In the genomic region with DNA sequence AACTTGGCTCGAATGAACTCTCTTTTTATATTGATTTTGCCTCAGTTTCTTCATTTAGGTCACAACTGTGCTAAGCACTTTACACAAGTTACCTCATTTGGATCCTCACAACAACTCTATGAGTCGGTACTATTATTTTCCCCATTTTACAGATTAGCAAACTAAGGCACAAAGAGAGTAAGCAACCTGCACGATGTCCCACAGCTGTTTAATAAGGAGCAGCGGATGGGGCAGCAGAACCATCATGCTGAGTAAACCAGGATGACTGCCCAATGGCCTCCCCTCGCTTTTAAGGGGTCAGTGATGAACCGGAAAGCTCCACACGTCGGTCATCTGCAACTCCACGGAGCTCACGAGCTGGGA, we compare ENCODE assay signal across 8 cellular contexts. TPM values are rescaled to one million over a fixed set of nuclear protein-coding genes. Genes with fewer than 3 reads are reported as not detected.
DNase-seq lines count a peak whose midpoint lies in the region; ATAC-seq, FAIRE-seq and TF ChIP-seq lines count a peak whose summit lies in the region.

No MANE protein-coding gene starts in this region.

- H3K4me2 ChIP-seq in HCT116 (ENCODE audit: low read length) = peak overlapping the region; percentile 92

- H3K36me3 Mint-ChIP-seq in activated CD4-positive, alpha-beta memory T cell treated with anti-CD3 and anti-CD28 coated beads, Interleukin-2, amount 10 ng/mL, durations not matched to agents 7 days and 5 days (ENCODE audit: low read depth) = no peaks in the 10 kb centered on the region

- intact Hi-C loops in HCT116 (cut with micrococcal nuclease) = loop anchor here (10.0 kb wide), 1 partner anchor 100 kb away; a partner anchor contains a TSS

- H4K20me1 ChIP-seq in HCT116 (ENCODE audit: insufficient read depth) = no peaks in the 10 kb centered on the region

- H3K36me3 ChIP-seq in HCT116 (ENCODE audit: control insufficient read depth in 1 of 2, insufficient read depth in 2 of 2, low read length in 2 of 2) = no peaks in the 10 kb centered on the region

- CTCF ChIA-PET in HCT116 (lab: Charles Lee) = interaction anchor here (0.9 to 1.8 kb wide), 5 partner anchors 9 to 207 kb away, joined by 3 to 4 read pairs (median 3); no protein-coding TSS in a partner anchor
- CTCF ChIA-PET in activated CD4-positive, alpha-beta memory T cell treated with anti-CD3 and anti-CD28 coated beads, Interleukin-2, amount 10 ng/mL, durations not matched to agents 7 days and 5 days (lab: Charles Lee) = interaction anchor here (1.3 to 4.5 kb wide), 2 partner anchors 9 to 10 kb away, joined by 3 to 20 read pairs; no protein-coding TSS in a partner anchor

- DNase-seq in HCT116 (ENCODE audit: low read depth, low spot score) (no peak), AG08395 (ENCODE audit: low spot score) (no peak), RCC 7860 (ENCODE audit: low spot score) (no peak)
- DNase-seq in activated CD4-positive, alpha-beta memory T cell treated with anti-CD3 and anti-CD28 coated beads, Interleukin-2, amount 10 ng/mL, durations not matched to agents 7 days and 5 days = no peak
- DNase-seq in stimulated activated naive CD8-positive, alpha-beta T cell treated with anti-CD3 and anti-CD28 coated beads, Interleukin-15, amount 100 ng/mL, for 72 hours = no peak

- POLR2A ChIA-PET in HCT116 (lab: Charles Lee) = interaction anchor here (1.2 kb wide), 2 partner anchors 12 to 13 kb away, joined by 3 to 4 read pairs; no protein-coding TSS in a partner anchor
- POLR2A ChIA-PET in activated CD4-positive, alpha-beta memory T cell treated with anti-CD3 and anti-CD28 coated beads, Interleukin-2, amount 10 ng/mL, durations not matched to agents 7 days and 5 days (lab: Charles Lee) = no interaction called here

- TF ChIP-seq CTCF in HCT116 (IDR thresholded peaks at IDR 0.05 in 2 of 3, conservative IDR thresholded peaks at IDR 0.05 in 1 of 3; ENCODE audit: borderline replicate concordance in 1 of 3, insufficient read depth in 1 of 3, low read depth in 2 of 3, low read length in 2 of 3) = no peak

- H3K4me1 Mint-ChIP-seq in activated CD4-positive, alpha-beta memory T cell treated with anti-CD3 and anti-CD28 coated beads, Interleukin-2, amount 10 ng/mL, durations not matched to agents 7 days and 5 days = peaks cover 33% of the 10 kb centered on the region
- peaks cover 5% of the 10 kb centered on the region for H3K4me1 Mint-ChIP-seq in stimulated activated naive CD8-positive, alpha-beta T cell treated with anti-CD3 and anti-CD28 coated beads, Interleukin-15, amount 100 ng/mL, for 72 hours

- RAD21 ChIA-PET in HCT116 (lab: Charles Lee; ENCODE audit: low non-redundant PET in 1 of 2, low total read pairs in 2 of 2, uncharacterized antibody in 2 of 2, unreplicated experiment in 2 of 2) = interaction anchor here in 1 of 2 experiments (1.2 kb wide), 1 partner anchor 14 kb away, joined by 3 read pairs; no protein-coding TSS in a partner anchor

- H3K9me3 Mint-ChIP-seq in activated CD4-positive, alpha-beta memory T cell treated with anti-CD3 and anti-CD28 coated beads, Interleukin-2, amount 10 ng/mL, durations not matched to agents 7 days and 5 days = no peaks in the 10 kb centered on the region
- H3K9me3 Mint-ChIP-seq in stimulated activated naive CD8-positive, alpha-beta T cell treated with anti-CD3 and anti-CD28 coated beads, Interleukin-15, amount 100 ng/mL, for 72 hours = no peaks in the 10 kb centered on the region

- peak overlapping the region; percentile 69 for H3K9ac ChIP-seq in HCT116 (ENCODE audit: low read length)

- H3K9me3 ChIP-seq in HCT116 (ENCODE audit: control insufficient read depth in 1 of 2, insufficient read depth in 1 of 2, low read depth in 1 of 2, low read length in 2 of 2) (no peaks in the 10 kb centered on the region), iPS-18c (ENCODE audit: control insufficient read depth, insufficient read depth, low read length) (no peaks in the 10 kb centered on the region)

- peak overlapping the region; percentile 75 to 78 for H3K4me3 ChIP-seq in HCT116 (replicated peaks in 1 of 2; ENCODE audit: low read depth in 1 of 2, low read length in 2 of 2)
- H3K4me3 ChIP-seq in iPS-18c (ENCODE audit: insufficient read depth, low read depth, low read length) = peak overlapping the region; percentile 55; the same call in 1 of the 2 replicates

- H3K4me3 Mint-ChIP-seq in activated CD4-positive, alpha-beta memory T cell treated with anti-CD3 and anti-CD28 coated beads, Interleukin-2, amount 10 ng/mL, durations not matched to agents 7 days and 5 days = peak overlapping the region; percentile 68
- H3K4me3 Mint-ChIP-seq in stimulated activated naive CD8-positive, alpha-beta T cell treated with anti-CD3 and anti-CD28 coated beads, Interleukin-15, amount 100 ng/mL, for 72 hours = peak overlapping the region; percentile 31 to 65

- no peak for FAIRE-seq in RCC 7860 (lab: Jason Lieb, UNC)

- H3K27me3 ChIP-seq in HCT116 (ENCODE audit: insufficient read depth, low read length) = no peaks in the 10 kb centered on the region

- no peak for TF ChIP-seq RAD21 in HCT116 (IDR thresholded peaks at IDR 0.05; ENCODE audit: low read depth)

- TSS peak; percentile 45 for BruUV-seq in HCT116 (replicated peaks; lab: Mats Ljungman, UMichigan)

- TF ChIP-seq POLR2A in HCT116 (IDR thresholded peaks at IDR 0.05; ENCODE audit: borderline replicate concordance, extremely low read depth, insufficient read depth, insufficient read length) = no peak

- peak overlapping the region; percentile 38 for H3K27ac ChIP-seq in HCT116 (ENCODE audit: low read depth, low read length)

- H2AFZ ChIP-seq in HCT116 (ENCODE audit: low read depth, low read length, poor library complexity, severe bottlenecking) = peak overlapping the region; percentile 42

- peaks cover 35% of the 10 kb centered on the region for H3K79me2 ChIP-seq in HCT116 (ENCODE audit: insufficient read depth, low read length)

- H3K27ac Mint-ChIP-seq in activated CD4-positive, alpha-beta memory T cell treated with anti-CD3 and anti-CD28 coated beads, Interleukin-2, amount 10 ng/mL, durations not matched to agents 7 days and 5 days = no peak overlapping the region
- H3K27ac Mint-ChIP-seq in stimulated activated naive CD8-positive, alpha-beta T cell treated with anti-CD3 and anti-CD28 coated beads, Interleukin-15, amount 100 ng/mL, for 72 hours = no peak overlapping the region

- H3K9me2 ChIP-seq in HCT116 (ENCODE audit: insufficient read depth) = no peaks in the 10 kb centered on the region

- H3K4me1 ChIP-seq in HCT116 (ENCODE audit: control insufficient read depth in 1 of 2, insufficient read depth in 2 of 2, low read length in 2 of 2) = peaks cover 21 to 36% of the 10 kb centered on the region in 2 experiments

- ATAC-seq in HCT116 (no peak), HG03175 (IDR thresholded peaks at IDR 0.05; ENCODE audit: unreplicated experiment) (no peak), GM18868 (IDR thresholded peaks at IDR 0.05; ENCODE audit: unreplicated experiment) (no peak)
- no peak for ATAC-seq in stimulated activated naive CD8-positive, alpha-beta T cell treated with anti-CD3 and anti-CD28 coated beads, Interleukin-15, amount 100 ng/mL, for 72 hours

- H3K27me3 Mint-ChIP-seq in activated CD4-positive, alpha-beta memory T cell treated with anti-CD3 and anti-CD28 coated beads, Interleukin-2, amount 10 ng/mL, durations not matched to agents 7 days and 5 days = peaks cover 5% of the 10 kb centered on the region
- H3K27me3 Mint-ChIP-seq in stimulated activated naive CD8-positive, alpha-beta T cell treated with anti-CD3 and anti-CD28 coated beads, Interleukin-15, amount 100 ng/mL, for 72 hours = peaks cover 32% of the 10 kb centered on the region

TF ChIP-seq in HCT116, 20 proteins besides CTCF, POLR2A, EP300 and RAD21 (continues in another document):
- TF ChIP-seq EZH2 (IDR thresholded peaks at IDR 0.05) (no peak), CBX3 (IDR thresholded peaks at IDR 0.05; ENCODE audit: low read depth) (no peak), EGR1 (IDR thresholded peaks at IDR 0.05; ENCODE audit: low read depth) (no peak), SRF (IDR thresholded peaks at IDR 0.05; ENCODE audit: low read depth) (no peak), POLR2AphosphoS5 (IDR thresholded peaks at IDR 0.05; ENCODE audit: low read depth, low read length) (no peak), ELF1 (IDR thresholded peaks at IDR 0.05; ENCODE audit: borderline replicate concordance, low read depth) (no peak), CEBPB (IDR thresholded peaks at IDR 0.05; ENCODE audit: low read depth) (no peak)
- TF ChIP-seq, protein P1, sequence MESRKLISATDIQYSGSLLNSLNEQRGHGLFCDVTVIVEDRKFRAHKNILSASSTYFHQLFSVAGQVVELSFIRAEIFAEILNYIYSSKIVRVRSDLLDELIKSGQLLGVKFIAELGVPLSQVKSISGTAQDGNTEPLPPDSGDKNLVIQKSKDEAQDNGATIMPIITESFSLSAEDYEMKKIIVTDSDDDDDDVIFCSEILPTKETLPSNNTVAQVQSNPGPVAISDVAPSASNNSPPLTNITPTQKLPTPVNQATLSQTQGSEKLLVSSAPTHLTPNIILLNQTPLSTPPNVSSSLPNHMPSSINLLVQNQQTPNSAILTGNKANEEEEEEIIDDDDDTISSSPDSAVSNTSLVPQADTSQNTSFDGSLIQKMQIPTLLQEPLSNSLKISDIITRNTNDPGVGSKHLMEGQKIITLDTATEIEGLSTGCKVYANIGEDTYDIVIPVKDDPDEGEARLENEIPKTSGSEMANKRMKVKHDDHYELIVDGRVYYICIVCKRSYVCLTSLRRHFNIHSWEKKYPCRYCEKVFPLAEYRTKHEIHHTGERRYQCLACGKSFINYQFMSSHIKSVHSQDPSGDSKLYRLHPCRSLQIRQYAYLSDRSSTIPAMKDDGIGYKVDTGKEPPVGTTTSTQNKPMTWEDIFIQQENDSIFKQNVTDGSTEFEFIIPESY (IDR thresholded peaks at IDR 0.05; ENCODE audit: extremely low read depth, insufficient replicate concordance, low read length) = no peak

RNA-seq across cellular contexts. Expression of a gene that starts 0.6 kb away (rescaled TPM):
- total RNA-seq in HCT116 (2021; ENCODE audit: unreplicated experiment) = 20.1 TPM
- polyA plus RNA-seq in HCT116 (2012) = 9.0 and 12.7 TPM in 2 replicates
- total RNA-seq in activated CD4-positive, alpha-beta memory T cell treated with anti-CD3 and anti-CD28 coated beads, Interleukin-2, amount 10 ng/mL, durations not matched to agents 7 days and 5 days = 1 to 10 TPM; 4.3 to 5.2 TPM

RNA-seq across cellular contexts. Expression of a gene that starts 38.3 kb away (rescaled TPM):
- total RNA-seq in HCT116 (2021; ENCODE audit: unreplicated experiment) = not detected
- not detected in 2 replicates for polyA plus RNA-seq in HCT116 (2012)
- not detected for total RNA-seq in activated CD4-positive, alpha-beta memory T cell treated with anti-CD3 and anti-CD28 coated beads, Interleukin-2, amount 10 ng/mL, durations not matched to agents 7 days and 5 days
